Comparison of ENCODE assay signal across 1 cellular context in the genomic region with DNA sequence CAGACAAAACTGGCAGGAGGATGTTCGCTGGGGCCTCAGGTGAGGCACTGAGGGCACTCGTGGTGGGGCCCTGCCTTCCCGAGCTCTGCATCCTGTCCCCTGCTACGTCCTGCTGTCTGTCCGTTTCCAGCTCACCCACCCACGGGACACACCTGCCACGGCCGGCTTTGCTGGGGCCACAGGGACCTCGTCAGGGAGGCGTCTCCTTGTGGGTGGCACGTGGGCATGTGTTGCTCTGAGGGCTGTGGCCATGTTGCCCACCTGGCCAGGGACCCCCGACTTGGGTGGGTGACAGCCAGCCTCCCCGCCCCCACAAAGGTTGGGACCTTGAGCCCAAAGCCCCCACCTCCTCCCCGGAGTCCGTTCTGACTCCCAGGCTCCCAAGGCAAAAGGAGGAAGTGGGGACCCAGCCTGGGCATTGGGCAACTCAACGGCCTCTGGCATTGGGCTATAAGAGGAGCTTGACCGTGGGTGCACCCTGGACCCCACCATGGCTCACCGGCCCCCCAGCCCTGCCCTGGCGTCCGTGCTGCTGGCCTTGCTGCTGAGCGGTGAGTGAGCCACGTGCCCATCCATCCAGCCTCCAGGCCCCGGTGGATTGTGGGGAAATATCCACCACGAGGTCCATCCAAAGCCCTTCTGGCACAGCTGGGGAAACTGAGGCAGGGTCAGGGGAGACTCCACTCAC.
TF ChIP-seq lines count a peak whose summit lies in the region.

A gene with protein sequence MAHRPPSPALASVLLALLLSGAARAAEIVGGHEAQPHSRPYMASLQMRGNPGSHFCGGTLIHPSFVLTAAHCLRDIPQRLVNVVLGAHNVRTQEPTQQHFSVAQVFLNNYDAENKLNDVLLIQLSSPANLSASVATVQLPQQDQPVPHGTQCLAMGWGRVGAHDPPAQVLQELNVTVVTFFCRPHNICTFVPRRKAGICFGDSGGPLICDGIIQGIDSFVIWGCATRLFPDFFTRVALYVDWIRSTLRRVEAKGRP (plus strand): TSS at position 481 of the 688 bp plus-strand sequence. CDS start 10 bp downstream, at position 491.

TF ChIP-seq in HEK293, 187 proteins besides CTCF, POLR2A, EP300 and RAD21 (continued from another document):
- TF ChIP-seq, protein P1, sequence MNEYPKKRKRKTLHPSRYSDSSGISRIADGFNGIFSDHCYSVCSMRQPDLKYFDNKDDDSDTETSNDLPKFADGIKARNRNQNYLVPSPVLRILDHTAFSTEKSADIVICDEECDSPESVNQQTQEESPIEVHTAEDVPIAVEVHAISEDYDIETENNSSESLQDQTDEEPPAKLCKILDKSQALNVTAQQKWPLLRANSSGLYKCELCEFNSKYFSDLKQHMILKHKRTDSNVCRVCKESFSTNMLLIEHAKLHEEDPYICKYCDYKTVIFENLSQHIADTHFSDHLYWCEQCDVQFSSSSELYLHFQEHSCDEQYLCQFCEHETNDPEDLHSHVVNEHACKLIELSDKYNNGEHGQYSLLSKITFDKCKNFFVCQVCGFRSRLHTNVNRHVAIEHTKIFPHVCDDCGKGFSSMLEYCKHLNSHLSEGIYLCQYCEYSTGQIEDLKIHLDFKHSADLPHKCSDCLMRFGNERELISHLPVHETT (tag by site-specific recombination; IDR thresholded peaks at IDR 0.05) = no peak
- TF ChIP-seq EGR2 (tag by site-specific recombination; IDR thresholded peaks at IDR 0.05; ENCODE audit: low read depth) = peak; percentile 50
- peak; percentile 50; the same call in 1 of the 2 replicates for TF ChIP-seq ZFHX2 (tag by site-specific recombination; conservative IDR thresholded peaks at IDR 0.05)
- no peak for TF ChIP-seq ZNF558 (tag by site-specific recombination; IDR thresholded peaks at IDR 0.05)
